In the genomic region with DNA sequence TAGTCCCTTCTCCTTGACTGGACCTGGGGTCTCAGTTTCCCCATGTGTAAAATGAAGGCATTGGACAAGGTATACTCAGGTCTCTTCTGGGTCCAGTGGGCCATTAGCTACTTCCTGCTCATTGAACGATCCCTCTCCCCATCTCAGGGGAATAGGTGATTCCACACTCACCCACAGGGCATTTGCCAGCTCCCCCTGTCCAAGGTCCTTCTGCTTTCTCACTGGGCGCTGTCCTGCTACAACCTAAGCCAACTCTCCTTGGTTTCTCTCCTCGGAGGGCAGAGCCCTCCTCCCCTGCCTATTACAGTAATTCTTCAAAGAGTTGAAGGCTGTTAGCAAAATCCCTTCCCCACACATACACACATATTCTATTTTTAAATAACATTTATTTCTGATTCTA, we compare ENCODE assay signal across 30 cellular contexts. TPM values are rescaled to one million over a fixed set of nuclear protein-coding genes. Genes with fewer than 3 reads are reported as not detected.
"Had no signal": no experiment of that assay in that cellular context is flagged by ENCODE, and none has a peak within 500 bp of the region (broad histone marks: within the 10 kb centered on the region; RNA-seq: fewer than 3 reads in every experiment).

No MANE protein-coding gene starts in this region.

- H3K27ac Mint-ChIP-seq: activated CD4-positive, alpha-beta T cell treated with anti-CD3 and anti-CD28 coated beads for 36 hours; activated CD4-positive, alpha-beta T cell treated with anti-CD3 and anti-CD28 coated beads, Interleukin-2, amount 10 ng/mL, durations not matched to agents 7 days and 5 days; activated CD8-positive, alpha-beta T cell treated with anti-CD3 and anti-CD28 coated beads, Interleukin-2, amount 10 ng/mL, durations not matched to agents 7 days and 5 days; activated naive CD4-positive, alpha-beta T cell treated with anti-CD3 and anti-CD28 coated beads, Interleukin-2, amount 50 U/mL, for 24 hours; activated naive CD8-positive, alpha-beta T cell treated with anti-CD3 and anti-CD28 coated beads, Interleukin-2, amount 10 ng/mL, durations not matched to agents 7 days and 5 days; T-helper 1 cell treated with Interleukin-12 subunit alpha and Interleukin-12 subunit beta and Interleukin-4 antibody, amounts not matched to agents 30 μg/mL and 1 μg/mL, for 36 hours; T-helper 2 cell treated with Interferon-gamma antibody and Interleukin-4, amounts not matched to agents 5 μg/mL and 100 μg/mL, for 36 hours had no signal

- H3K9me3 Mint-ChIP-seq: activated CD4-positive, alpha-beta T cell treated with anti-CD3 and anti-CD28 coated beads, Interleukin-2, amount 10 ng/mL, durations not matched to agents 7 days and 5 days; T-helper 1 cell treated with Interleukin-12 subunit alpha and Interleukin-12 subunit beta and Interleukin-4 antibody, amounts not matched to agents 30 μg/mL and 1 μg/mL, for 36 hours; T-helper 2 cell treated with Interferon-gamma antibody and Interleukin-4, amounts not matched to agents 5 μg/mL and 100 μg/mL, for 36 hours had no signal

- H3K4me1 Mint-ChIP-seq: activated CD4-positive, alpha-beta T cell treated with anti-CD3 and anti-CD28 coated beads for 36 hours; activated CD4-positive, alpha-beta T cell treated with anti-CD3 and anti-CD28 coated beads, Interleukin-2, amount 10 ng/mL, durations not matched to agents 7 days and 5 days; activated naive CD4-positive, alpha-beta T cell treated with anti-CD3 and anti-CD28 coated beads, Interleukin-2, amount 50 U/mL, for 24 hours; activated naive CD8-positive, alpha-beta T cell treated with anti-CD3 and anti-CD28 coated beads, Interleukin-2, amount 10 ng/mL, durations not matched to agents 7 days and 5 days; IgD-negative memory B cell had no signal

- H3K36me3 Mint-ChIP-seq: activated naive CD8-positive, alpha-beta T cell treated with anti-CD3 and anti-CD28 coated beads, Interleukin-2, amount 10 ng/mL, durations not matched to agents 7 days and 5 days; IgD-negative memory B cell had no signal

- ATAC-seq: activated CD4-positive, alpha-beta T cell treated with anti-CD3 and anti-CD28 coated beads for 36 hours; activated CD4-positive, CD25-positive, alpha-beta regulatory T cell treated with anti-CD3 and anti-CD28 coated beads, Interleukin-2, amount 50 U/mL, for 24 hours; activated CD8-positive, alpha-beta T cell treated with anti-CD3 and anti-CD28 coated beads, Interleukin-2, amount 10 ng/mL, durations not matched to agents 7 days and 5 days; Right ventricle myocardium inferior had no signal

- DNase-seq: activated CD4-positive, alpha-beta T cell treated with anti-CD3 and anti-CD28 coated beads for 36 hours; activated CD4-positive, alpha-beta T cell treated with anti-CD3 and anti-CD28 coated beads, Interleukin-2, amount 10 ng/mL, durations not matched to agents 7 days and 5 days; activated CD4-positive, alpha-beta T cell treated with anti-CD3 and anti-CD28 coated beads, Interleukin-2, amount 50 U/mL, for 48 hours; activated CD8-positive, alpha-beta T cell treated with anti-CD3 and anti-CD28 coated beads, Interleukin-2, amount 10 ng/mL, durations not matched to agents 7 days and 5 days; activated effector memory CD4-positive, alpha-beta T cell treated with Interleukin-2 at 50 U/mL for 16 hours; activated naive CD8-positive, alpha-beta T cell treated with anti-CD3 and anti-CD28 coated beads, Interleukin-2, amount 10 ng/mL, durations not matched to agents 7 days and 5 days; activated T-cell treated with anti-CD3 and anti-CD28 coated beads, Interleukin-2, amount 50 U/mL, for 48 hours; amygdala; Kasumi-1; KG1; MG63; NCI-H1048; NCI-H1105 treated with DMSO at 0.1 percent for 48 hours; NCI-H1436; NCI-H1694; NCI-H1930; NCI-H2081 treated with DMSO at 0.1 percent for 48 hours; NCI-H510A; NCI-H526; NCI-H748 treated with DMSO at 0.1 percent for 48 hours; NK-92 treated with Interleukin-12 subunit alpha and Interleukin-12 subunit beta, amount 100 ng/mL, for 24 hours; PC-9; SIG-M5 had no signal

- H3K4me3 Mint-ChIP-seq: activated CD4-positive, alpha-beta T cell treated with anti-CD3 and anti-CD28 coated beads for 36 hours; activated CD4-positive, alpha-beta T cell treated with anti-CD3 and anti-CD28 coated beads, Interleukin-2, amount 10 ng/mL, durations not matched to agents 7 days and 5 days; activated CD8-positive, alpha-beta T cell treated with anti-CD3 and anti-CD28 coated beads, Interleukin-2, amount 10 ng/mL, durations not matched to agents 7 days and 5 days; activated naive CD4-positive, alpha-beta T cell treated with anti-CD3 and anti-CD28 coated beads, Interleukin-2, amount 50 U/mL, for 24 hours; activated naive CD8-positive, alpha-beta T cell treated with anti-CD3 and anti-CD28 coated beads, Interleukin-2, amount 10 ng/mL, durations not matched to agents 7 days and 5 days; T-helper 1 cell treated with Interleukin-12 subunit alpha and Interleukin-12 subunit beta and Interleukin-4 antibody, amounts not matched to agents 30 μg/mL and 1 μg/mL, for 36 hours; T-helper 2 cell treated with Interferon-gamma antibody and Interleukin-4, amounts not matched to agents 5 μg/mL and 100 μg/mL, for 36 hours had no signal

RNA-seq across cellular contexts. Expression of a gene that starts 16.6 kb away (rescaled TPM):
- total RNA-seq: ascending aorta, PC-9 had no signal
- polyA plus RNA-seq: IgD-negative memory B cell had no signal
